In the genomic region with DNA sequence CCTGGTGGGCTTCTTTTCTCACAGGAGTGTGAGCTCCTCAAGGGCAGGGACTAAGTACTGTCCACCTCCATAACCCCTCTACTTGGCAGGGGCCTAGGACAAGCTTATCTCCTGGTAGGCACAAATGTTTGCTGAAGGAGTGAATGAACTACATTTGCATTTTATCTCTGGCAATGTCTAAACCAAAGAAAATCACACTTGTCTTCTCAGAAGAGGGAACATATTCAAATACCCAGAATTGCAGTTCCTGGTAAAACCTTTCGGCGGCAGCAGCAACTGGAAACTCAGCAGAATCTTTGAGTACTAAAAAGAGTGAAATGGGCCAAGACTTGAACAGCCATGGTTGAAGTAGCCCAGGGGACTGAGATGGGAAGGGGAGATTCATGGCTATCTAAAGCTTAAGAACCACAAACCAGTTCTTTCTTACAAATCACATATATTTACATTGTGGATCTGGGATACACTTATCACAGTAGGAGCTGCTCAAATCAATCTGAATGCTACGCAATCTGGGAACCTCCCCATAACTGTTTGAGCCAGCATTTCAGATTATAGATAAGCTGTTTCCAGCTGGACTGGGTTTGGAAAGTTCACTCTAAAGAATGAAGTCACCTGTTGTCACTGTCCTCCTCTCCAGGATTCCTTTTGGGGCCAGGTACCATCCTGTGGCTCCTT, we compare ENCODE assay signal across 8 cellular contexts. TPM values are rescaled to one million over a fixed set of nuclear protein-coding genes. Genes with fewer than 3 reads are reported as not detected.
A peak's percentile ranks its signal among the peaks of the same experiment; 100 is the strongest.
DNase-seq lines count a peak whose midpoint lies in the region; ATAC-seq and TF ChIP-seq lines count a peak whose summit lies in the region.

No MANE protein-coding gene starts in this region.

- H3K9ac ChIP-seq in GM23248 = no peak overlapping the region

- TF ChIP-seq CTCF in A673 (conservative IDR thresholded peaks at IDR 0.05; ENCODE audit: low read depth, low read length) = peak; percentile 63
- peak; percentile 55 for TF ChIP-seq CTCF in foreskin keratinocyte (conservative IDR thresholded peaks at IDR 0.05)

- no peak overlapping the region for H2AFZ ChIP-seq in GM23248

- no peaks in the 10 kb centered on the region for H3K9me3 Mint-ChIP-seq in activated CD4-positive, alpha-beta T cell treated with anti-CD3 and anti-CD28 coated beads, Interleukin-2, amount 10 ng/mL, durations not matched to agents 7 days and 5 days

- ATAC-seq in foreskin keratinocyte (no peak), GM18870 (IDR thresholded peaks at IDR 0.05; ENCODE audit: unreplicated experiment) (no peak)

- no peaks in the 10 kb centered on the region; the same call in 1 of the 2 replicates for H3K79me2 ChIP-seq in GM23248 (ENCODE audit: insufficient read depth)

- CTCF ChIA-PET in A673 (lab: Charles Lee) = interaction anchor here (0.5 to 0.7 kb wide), 2 partner anchors 16 to 90 kb away, joined by 3 to 4 read pairs; no protein-coding TSS in a partner anchor
- CTCF ChIA-PET in activated CD4-positive, alpha-beta T cell treated with anti-CD3 and anti-CD28 coated beads, Interleukin-2, amount 10 ng/mL, durations not matched to agents 7 days and 5 days (lab: Charles Lee) = interaction anchor here (0.9 to 3.1 kb wide), 14 partner anchors 9 to 144 kb away, joined by 3 to 16 read pairs (median 3); a partner anchor contains a TSS

- H3F3A ChIP-seq in GM23248 (ENCODE audit: insufficient read depth) = no peaks in the 10 kb centered on the region

- peak overlapping the region; percentile 53 for H3K4me3 Mint-ChIP-seq in activated CD4-positive, alpha-beta T cell treated with anti-CD3 and anti-CD28 coated beads, Interleukin-2, amount 10 ng/mL, durations not matched to agents 7 days and 5 days

- BruUV-seq in A673 (replicated peaks; lab: Mats Ljungman, UMichigan) = no TSS peak

- H3K4me1 ChIP-seq in A673 (ENCODE audit: insufficient read depth, low read length, poor library complexity, severe bottlenecking) = peaks cover 33% of the 10 kb centered on the region
- no peaks in the 10 kb centered on the region for H3K4me1 ChIP-seq in GM23248 (ENCODE audit: insufficient read depth)
- no peaks in the 10 kb centered on the region for H3K4me1 ChIP-seq in foreskin keratinocyte

- H4K20me1 ChIP-seq in GM23248 (ENCODE audit: insufficient read depth) = no peaks in the 10 kb centered on the region

- peaks cover 40% of the 10 kb centered on the region for H3K4me1 Mint-ChIP-seq in activated CD4-positive, alpha-beta T cell treated with anti-CD3 and anti-CD28 coated beads, Interleukin-2, amount 10 ng/mL, durations not matched to agents 7 days and 5 days

- POLR2A ChIA-PET in A673 (lab: Charles Lee; ENCODE audit: low non-redundant PET) = no interaction called here
- POLR2A ChIA-PET in activated CD4-positive, alpha-beta T cell treated with anti-CD3 and anti-CD28 coated beads, Interleukin-2, amount 10 ng/mL, durations not matched to agents 7 days and 5 days (lab: Charles Lee) = no interaction called here

- peaks cover 45% of the 10 kb centered on the region for H3K36me3 Mint-ChIP-seq in activated CD4-positive, alpha-beta T cell treated with anti-CD3 and anti-CD28 coated beads, Interleukin-2, amount 10 ng/mL, durations not matched to agents 7 days and 5 days (ENCODE audit: low read depth)

- H3K36me3 ChIP-seq in A673 (ENCODE audit: insufficient read depth, low read length, poor library complexity, severe bottlenecking) (peaks cover 34% of the 10 kb centered on the region), GM23248 (ENCODE audit: low read depth) (peaks cover 26% of the 10 kb centered on the region)

- H3K9me2 ChIP-seq in GM23248 (ENCODE audit: insufficient read depth) = no peaks in the 10 kb centered on the region

- H3K27ac ChIP-seq in A673 (ENCODE audit: low read depth, low read length, poor library complexity, severe bottlenecking) (peak overlapping the region; percentile 85), GM23248 (no peak overlapping the region), foreskin keratinocyte (no peak overlapping the region)

- no peak overlapping the region for H3K4me2 ChIP-seq in GM23248 (ENCODE audit: unreplicated experiment)

- H3K27me3 ChIP-seq in A673 (replicated peaks; ENCODE audit: insufficient read depth, low read depth, low read length, poor library complexity) (no peaks in the 10 kb centered on the region), GM23248 (replicated peaks; ENCODE audit: insufficient read depth) (no peaks in the 10 kb centered on the region), foreskin keratinocyte (no peaks in the 10 kb centered on the region)

- no peak overlapping the region for H3K4me3 ChIP-seq in A673 (ENCODE audit: low read depth, low read length, poor library complexity, severe bottlenecking)
- no peak overlapping the region for H3K4me3 ChIP-seq in GM23248

- peak; percentile 70 for DNase-seq in A673 (ENCODE audit: low spot score)
- peak; percentile 50 for DNase-seq in GM23248
- DNase-seq in activated CD4-positive, alpha-beta T cell treated with anti-CD3 and anti-CD28 coated beads, Interleukin-2, amount 10 ng/mL, durations not matched to agents 7 days and 5 days = peak; percentile 69
- no peak for DNase-seq in foreskin keratinocyte
- DNase-seq in NCI-H526 treated with DMSO at 0.1 percent for 48 hours (lab: John Stamatoyannopoulos, UW) = no peak
- DNase-seq in NCI-H524 treated with DMSO at 0.1 percent for 48 hours (lab: John Stamatoyannopoulos, UW) = no peak
- DNase-seq in NCI-H1694 treated with DMSO at 0.1 percent for 48 hours (lab: John Stamatoyannopoulos, UW) = no peak

- H3K27me3 Mint-ChIP-seq in activated CD4-positive, alpha-beta T cell treated with anti-CD3 and anti-CD28 coated beads, Interleukin-2, amount 10 ng/mL, durations not matched to agents 7 days and 5 days = no peaks in the 10 kb centered on the region

- 84 to 87% methylated on average over 3 of the region's 3 CpGs for WGBS in GM23248 (ENCODE audit: low coverage in 1 of 2, low lambda C conversion rate in 2 of 2, missing lambda C conversion rate in 2 of 2), 2 experiments

- in situ Hi-C loops in GM23248 (cut with MboI) = no loop called here

- H3K27ac Mint-ChIP-seq in activated CD4-positive, alpha-beta T cell treated with anti-CD3 and anti-CD28 coated beads, Interleukin-2, amount 10 ng/mL, durations not matched to agents 7 days and 5 days = peak overlapping the region; percentile 90

- intact Hi-C loops in A673 (cut with micrococcal nuclease; ENCODE audit: unreplicated experiment) = loop anchor here (5.0 kb wide), 1 partner anchor 146 kb away; a partner anchor contains a TSS

- no peaks in the 10 kb centered on the region for H3K9me3 ChIP-seq in A673 (ENCODE audit: low read depth, low read length, poor library complexity, severe bottlenecking)
- H3K9me3 ChIP-seq in GM23248 (ENCODE audit: low read depth) = no peaks in the 10 kb centered on the region

RNA-seq across cellular contexts. Expression of a gene that starts 18.7 kb away (rescaled TPM):
- total RNA-seq in A673 (2021) = 60.9 and 64.9 TPM in 2 replicates
- 28.8 and 30.6 TPM in 2 replicates for total RNA-seq in GM23248 (2014; rRNA removed; shearing (Covaris generic))
- polyA plus RNA-seq in GM23248 (2016; fragmentation: Nextera tagmentation; extraction: Ambion mirVana) = 17.6 and 19.9 TPM in 2 replicates
- 10 to 100 TPM; 37.0 to 37.4 TPM for total RNA-seq in activated CD4-positive, alpha-beta T cell treated with anti-CD3 and anti-CD28 coated beads, Interleukin-2, amount 10 ng/mL, durations not matched to agents 7 days and 5 days
- 27.0 and 29.3 TPM in 2 replicates for total RNA-seq in foreskin keratinocyte
- 15.6 and 18.1 TPM in 2 replicates for polyA plus RNA-seq in foreskin keratinocyte

RNA-seq across cellular contexts. Expression of a gene that starts 27.7 kb away (rescaled TPM):
- total RNA-seq in A673 (2021) (32.8 and 34.6 TPM in 2 replicates), foreskin keratinocyte (21.5 and 22.0 TPM in 2 replicates)
- total RNA-seq in GM23248 (2014; rRNA removed; shearing (Covaris generic)) = 31.9 and 33.5 TPM in 2 replicates
- polyA plus RNA-seq in GM23248 (2016; fragmentation: Nextera tagmentation; extraction: Ambion mirVana) (38.0 and 41.5 TPM in 2 replicates), foreskin keratinocyte (21.6 and 21.7 TPM in 2 replicates)
- total RNA-seq in activated CD4-positive, alpha-beta T cell treated with anti-CD3 and anti-CD28 coated beads, Interleukin-2, amount 10 ng/mL, durations not matched to agents 7 days and 5 days = 10 to 100 TPM; 41.9 to 44.1 TPM

RNA-seq across cellular contexts. Expression of a gene that starts 42.2 kb away (rescaled TPM):
- total RNA-seq in A673 (2021) = 76.5 and 84.5 TPM in 2 replicates
- total RNA-seq in GM23248 (2014; rRNA removed; shearing (Covaris generic)) = 138 and 154 TPM in 2 replicates
- polyA plus RNA-seq in GM23248 (2016; fragmentation: Nextera tagmentation; extraction: Ambion mirVana) = 103 and 105 TPM in 2 replicates
- total RNA-seq in activated CD4-positive, alpha-beta T cell treated with anti-CD3 and anti-CD28 coated beads, Interleukin-2, amount 10 ng/mL, durations not matched to agents 7 days and 5 days = 10 to 100 TPM; 79.1 to 81.4 TPM
- 91.3 and 101 TPM in 2 replicates for total RNA-seq in foreskin keratinocyte
- 105 and 115 TPM in 2 replicates for polyA plus RNA-seq in foreskin keratinocyte

RNA-seq across cellular contexts. Expression of a gene that starts 49.9 kb away (rescaled TPM):
- total RNA-seq in A673 (2021) (3.4 and 5.6 TPM in 2 replicates), foreskin keratinocyte (26.7 and 28.9 TPM in 2 replicates)
- 22.9 and 28.7 TPM in 2 replicates for total RNA-seq in GM23248 (2014; rRNA removed; shearing (Covaris generic))
- polyA plus RNA-seq in GM23248 (2016; fragmentation: Nextera tagmentation; extraction: Ambion mirVana) (13.0 and 13.1 TPM in 2 replicates), foreskin keratinocyte (26.2 and 28.3 TPM in 2 replicates)
- total RNA-seq in activated CD4-positive, alpha-beta T cell treated with anti-CD3 and anti-CD28 coated beads, Interleukin-2, amount 10 ng/mL, durations not matched to agents 7 days and 5 days = under 1 TPM; 0.60 to 0.79 TPM

Comparison
In these comparisons a context has a peak if more than half of its experiments do, and no peak if none do; other contexts are left out.
1. DNase-seq: peak in A673 (single experiment), GM23248 (single experiment) and activated CD4-positive, alpha-beta T cell treated with anti-CD3 and anti-CD28 coated beads, Interleukin-2, amount 10 ng/mL, durations not matched to agents 7 days and 5 days (single experiment); none in foreskin keratinocyte (0 of 2), NCI-H526 treated with DMSO at 0.1 percent for 48 hours (single experiment), NCI-H524 treated with DMSO at 0.1 percent for 48 hours (single experiment) and NCI-H1694 treated with DMSO at 0.1 percent for 48 hours (single experiment).